In genomic region chr9:16458696-16459420, GRCh38 we compare ENCODE assay signal across 11 cellular contexts.
DNase-seq lines count a peak whose midpoint lies in the region; ATAC-seq and TF ChIP-seq lines count a peak whose summit lies in the region.
"Had no signal": no experiment of that assay in that cellular context is flagged by ENCODE, and none has a peak within 500 bp of the region (broad histone marks: within the 10 kb centered on the region; RNA-seq: fewer than 3 reads in every experiment).

No MANE protein-coding gene starts in this region.

- DNase-seq in Daoy (ENCODE audit: low read depth) (peak; percentile 12), NCI-H748 treated with DMSO at 0.1 percent for 48 hours (lab: John Stamatoyannopoulos, UW) (peak; percentile 93), glomerular endothelial cell (ENCODE audit: extremely low read depth, low read depth, low spot score) (peak; percentile 18), Calu3 (no peak), GOT3 (lab: John Stamatoyannopoulos, UW) (no peak), H7 (no peak)
- no peak for DNase-seq in stimulated activated naive CD8-positive, alpha-beta T cell treated with anti-CD3 and anti-CD28 coated beads, Interleukin-15, amount 100 ng/mL, for 72 hours
- DNase-seq: C1 segment of cervical spinal cord, NCI-H510A had no signal

- BruUV-seq in Calu3 (replicated peaks; lab: Mats Ljungman, UMichigan): no TSS peak

- H3K27me3 ChIP-seq in H7 (ENCODE audit: control insufficient read depth, insufficient read depth, low read length): no peaks in the 10 kb centered on the region
- H3K27me3 ChIP-seq: neutrophil had no signal

- H3K9me3 Mint-ChIP-seq in Calu3 (ENCODE audit: low read depth, unreplicated experiment): no peaks in the 10 kb centered on the region
- H3K9me3 Mint-ChIP-seq in stimulated activated naive CD8-positive, alpha-beta T cell treated with anti-CD3 and anti-CD28 coated beads, Interleukin-15, amount 100 ng/mL, for 72 hours: no peaks in the 10 kb centered on the region

- H3K36me3 ChIP-seq in H7 (replicated peaks; ENCODE audit: control insufficient read depth, insufficient read depth, low read length): no peaks in the 10 kb centered on the region
- H3K36me3 ChIP-seq: neutrophil had no signal

- ATAC-seq in GM21786 (IDR thresholded peaks at IDR 0.05; ENCODE audit: unreplicated experiment): peak; percentile 78
- ATAC-seq in stimulated activated naive CD8-positive, alpha-beta T cell treated with anti-CD3 and anti-CD28 coated beads, Interleukin-15, amount 100 ng/mL, for 72 hours: no peak

- H3K27ac Mint-ChIP-seq in Calu3 (ENCODE audit: unreplicated experiment): no peak overlapping the region
- no peak overlapping the region for H3K27ac Mint-ChIP-seq in stimulated activated naive CD8-positive, alpha-beta T cell treated with anti-CD3 and anti-CD28 coated beads, Interleukin-15, amount 100 ng/mL, for 72 hours

- H3K4me3 Mint-ChIP-seq in Calu3 (ENCODE audit: low read depth, unreplicated experiment): no peak overlapping the region
- H3K4me3 Mint-ChIP-seq in stimulated activated naive CD8-positive, alpha-beta T cell treated with anti-CD3 and anti-CD28 coated beads, Interleukin-15, amount 100 ng/mL, for 72 hours: no peak overlapping the region

- no peak overlapping the region for H3K4me3 ChIP-seq in H7 (ENCODE audit: insufficient read depth, low read depth, low read length)

- TF ChIP-seq CTCF in Calu3 (IDR thresholded peaks at IDR 0.05; ENCODE audit: unreplicated experiment): no peak

- no peaks in the 10 kb centered on the region for H3K36me3 Mint-ChIP-seq in Calu3 (ENCODE audit: insufficient read depth, unreplicated experiment)

- H3K27me3 Mint-ChIP-seq in Calu3 (ENCODE audit: unreplicated experiment): no peaks in the 10 kb centered on the region
- no peaks in the 10 kb centered on the region for H3K27me3 Mint-ChIP-seq in stimulated activated naive CD8-positive, alpha-beta T cell treated with anti-CD3 and anti-CD28 coated beads, Interleukin-15, amount 100 ng/mL, for 72 hours

- CTCF ChIA-PET in Calu3 (lab: Charles Lee): no interaction called here

- intact Hi-C loops in Calu3 (cut with micrococcal nuclease; ENCODE audit: unreplicated experiment): no loop called here

- H3K4me1 Mint-ChIP-seq in Calu3 (ENCODE audit: low read depth, unreplicated experiment): no peaks in the 10 kb centered on the region
- no peaks in the 10 kb centered on the region for H3K4me1 Mint-ChIP-seq in stimulated activated naive CD8-positive, alpha-beta T cell treated with anti-CD3 and anti-CD28 coated beads, Interleukin-15, amount 100 ng/mL, for 72 hours

Comparison
In these comparisons a context has a peak if more than half of its experiments do, and no peak if none do; other contexts are left out.
1. DNase-seq: peak in Daoy (single experiment), NCI-H748 treated with DMSO at 0.1 percent for 48 hours (single experiment) and glomerular endothelial cell (single experiment); none in Calu3 (single experiment), stimulated activated naive CD8-positive, alpha-beta T cell treated with anti-CD3 and anti-CD28 coated beads, Interleukin-15, amount 100 ng/mL, for 72 hours (0 of 2), GOT3 (single experiment) and H7 (single experiment).